8 cellular contexts compared by ENCODE assay signal in the genomic region with DNA sequence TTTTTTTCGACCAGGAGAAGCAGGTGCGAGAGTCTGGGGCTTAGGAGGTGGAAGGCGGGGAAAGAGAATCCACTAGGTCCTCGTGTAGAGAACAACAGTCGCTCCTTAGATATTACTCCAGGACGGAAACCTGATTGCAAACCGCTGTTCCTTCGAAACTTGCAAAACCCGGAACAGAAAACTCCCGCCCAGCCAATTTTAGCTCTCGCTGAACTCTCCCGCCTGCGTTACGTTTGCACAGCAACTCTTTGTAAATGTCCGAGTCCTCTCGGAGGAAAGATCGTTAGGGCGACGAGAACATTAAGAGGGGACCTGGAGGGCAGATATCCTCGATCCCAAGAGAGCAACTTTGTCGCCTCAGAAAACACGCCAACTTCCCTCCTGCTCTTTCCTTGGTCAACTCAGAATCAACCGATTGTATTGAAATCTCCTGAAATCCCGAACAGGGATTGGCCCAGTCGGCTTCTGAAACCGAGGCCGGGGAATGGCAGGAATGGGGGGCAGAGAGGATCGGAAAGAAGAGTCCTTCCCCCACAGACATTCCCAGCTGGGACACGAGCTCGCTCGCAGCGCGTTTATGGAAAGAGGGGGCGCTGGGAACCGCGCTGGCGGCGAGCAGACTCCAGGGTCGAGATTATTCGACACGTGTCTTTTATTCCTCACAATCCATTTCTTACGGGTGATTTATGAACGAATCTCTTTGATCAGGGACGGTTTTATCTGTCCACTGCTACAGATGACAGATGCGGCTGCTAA. TPM values are rescaled to one million over a fixed set of nuclear protein-coding genes. Genes with fewer than 3 reads are reported as not detected.
DNase-seq lines count a peak whose midpoint lies in the region; ATAC-seq lines count a peak whose summit lies in the region.

No MANE protein-coding gene starts in this region.

- no peaks in the 10 kb centered on the region for H3K9me3 ChIP-seq in SJCRH30 (replicated peaks)

- no peaks in the 10 kb centered on the region for H3K27me3 ChIP-seq in ACC112 (ENCODE audit: insufficient read depth, low read length)
- H3K27me3 ChIP-seq in SJCRH30: no peaks in the 10 kb centered on the region

- H3K4me1 ChIP-seq in ACC112 (ENCODE audit: control insufficient read depth, insufficient read depth, low read length, unreplicated experiment) (peaks cover 11% of the 10 kb centered on the region), SJCRH30 (no peaks in the 10 kb centered on the region)

- peaks cover 4% of the 10 kb centered on the region for H3K79me2 ChIP-seq in ACC112 (ENCODE audit: control insufficient read depth, insufficient read depth, low read length, unreplicated experiment)

- H3K36me3 ChIP-seq in ACC112 (ENCODE audit: insufficient read depth, low read length): 0 out of 2 replicates have a peak, but pooled peaks cover under 1% of the 10 kb centered on the region
- no peaks in the 10 kb centered on the region for H3K36me3 ChIP-seq in SJCRH30

- H3K27ac ChIP-seq in ACC112 (ENCODE audit: low read depth, low read length) (peak overlapping the region; percentile 61), substantia nigra (ENCODE audit: low read depth, low read length, poor library complexity, severe bottlenecking) (no peak overlapping the region), SJCRH30 (no peak overlapping the region)

- H2AFZ ChIP-seq in ACC112 (ENCODE audit: low read length, unreplicated experiment): peak overlapping the region; percentile 70

- DNase-seq in M059J (ENCODE audit: low read depth): peak; percentile 77
- peak; percentile 63 for DNase-seq in ecto neural progenitor cell (ENCODE audit: low spot score)
- peak; percentile 22 for DNase-seq in mucosa of gallbladder (ENCODE audit: low spot score)
- DNase-seq in substantia nigra (lab: John Stamatoyannopoulos, UW): no peak
- no peak for DNase-seq in NCI-H187 treated with DMSO at 0.1 percent for 48 hours (lab: John Stamatoyannopoulos, UW)
- no peak for DNase-seq in SJCRH30

- H3K4me3 ChIP-seq in ACC112 (ENCODE audit: low read depth, low read length): peak overlapping the region; percentile 74
- no peak overlapping the region for H3K4me3 ChIP-seq in SJCRH30

- ATAC-seq in HG03520 (IDR thresholded peaks at IDR 0.05; ENCODE audit: unreplicated experiment): no peak

RNA-seq across cellular contexts. Expression of gene TWIST1, which starts 9.9 kb away (rescaled TPM):
- 15.0 and 24.0 TPM in 2 replicates for total RNA-seq in M059J (2014; rRNA removed; shearing (Covaris generic))
- total RNA-seq in mucosa of gallbladder: 5.4 TPM
- total RNA-seq in SJCRH30 (2014; rRNA removed; shearing (Covaris generic)): 2.2 and 5.2 TPM in 2 replicates

RNA-seq across cellular contexts. Expression of gene FERD3L, which starts 37.7 kb away (rescaled TPM):
- not detected in 2 replicates for total RNA-seq in M059J (2014; rRNA removed; shearing (Covaris generic))
- total RNA-seq in mucosa of gallbladder: not detected
- total RNA-seq in SJCRH30 (2014; rRNA removed; shearing (Covaris generic)): not detected in 2 replicates

Comparison
In these comparisons a context has a peak if more than half of its experiments do, and no peak if none do; other contexts are left out.
1. DNase-seq: peak in M059J (single experiment), ecto neural progenitor cell (single experiment) and mucosa of gallbladder (single experiment); none in substantia nigra (0 of 49), NCI-H187 treated with DMSO at 0.1 percent for 48 hours (single experiment) and SJCRH30 (0 of 2).